ENCODE assay signal across 1 cellular context in the genomic region with DNA sequence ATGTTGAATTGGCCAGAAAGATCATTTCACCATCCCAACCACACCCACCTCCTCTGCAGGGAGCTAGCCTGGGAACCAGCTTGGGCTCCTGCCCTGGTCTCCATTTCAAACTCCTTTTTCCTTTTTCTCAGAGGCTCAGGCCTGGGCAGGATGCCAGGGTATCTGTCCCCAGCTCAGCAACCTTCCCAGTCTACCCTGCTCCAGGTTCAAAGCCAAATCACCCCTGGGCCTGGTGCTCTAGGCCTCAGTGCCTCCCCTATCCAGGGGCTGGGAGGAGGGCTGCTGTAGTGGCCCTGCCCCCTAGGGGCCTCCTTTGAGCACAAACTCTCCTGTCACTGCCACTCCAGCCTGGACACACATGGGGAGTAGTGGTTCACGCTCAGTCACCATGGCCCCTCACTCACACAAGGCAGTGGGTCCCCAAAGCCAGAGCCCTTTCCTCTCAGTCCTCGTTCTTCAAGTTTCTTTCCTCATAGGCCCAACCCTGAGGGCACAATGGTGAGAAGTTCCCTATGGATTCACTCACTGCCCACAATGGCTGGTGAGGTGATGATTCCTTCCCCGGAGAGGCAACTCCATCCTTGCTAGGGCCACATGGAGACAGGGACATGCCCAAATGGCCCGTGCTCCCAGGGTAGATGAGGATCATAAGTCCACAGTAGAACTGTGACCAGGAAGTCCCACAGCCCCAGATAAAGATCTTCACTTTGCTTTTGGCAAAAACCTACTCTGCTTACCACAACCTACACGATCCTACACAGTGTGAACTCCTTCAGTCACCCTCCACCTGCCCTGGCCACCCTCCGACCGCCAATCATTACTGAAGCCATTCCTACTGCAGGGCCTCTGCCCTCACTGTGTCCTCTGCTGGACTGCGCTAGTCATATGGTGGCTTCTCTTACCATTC.
TF ChIP-seq lines count a peak whose summit lies in the region.

No MANE protein-coding gene starts in this region.

TF ChIP-seq in K562, 482 proteins besides CTCF, POLR2A, EP300 and RAD21 (continues in another document):
- TF ChIP-seq SMARCA4 (IDR thresholded peaks at IDR 0.05) (no peak), TRIM24 (IDR thresholded peaks at IDR 0.05) (peak in 1 of 2 experiments; percentile 19; a peak in 1 of 4 replicates), STAT5B (CRISPR knock-in tag; IDR thresholded peaks at IDR 0.05) (no peak), ELF1 (tag; IDR thresholded peaks at IDR 0.05) (peak; percentile 51; the same call in 1 of the 2 replicates), ZFX (CRISPR knock-in tag; IDR thresholded peaks at IDR 0.05) (peak; percentile 58), TOE1 (IDR thresholded peaks at IDR 0.05; ENCODE audit: borderline replicate concordance) (no peak), TOE1 (CRISPR knock-in tag; IDR thresholded peaks at IDR 0.05; ENCODE audit: borderline replicate concordance, low read depth) (peak; percentile 27; the same call in 1 of the 2 replicates), ESRRB (CRISPR knock-in tag; IDR thresholded peaks at IDR 0.05; ENCODE audit: borderline replicate concordance) (no peak), BHLHE40 (IDR thresholded peaks at IDR 0.05; ENCODE audit: low read length) (peak; percentile 41; the same call in 1 of the 2 replicates), ZBTB7A (IDR thresholded peaks at IDR 0.05; ENCODE audit: borderline replicate concordance, control insufficient read depth, low read depth, low read length) (peak; percentile 74; the same call in 1 of the 2 replicates), CHD2 (IDR thresholded peaks at IDR 0.05; ENCODE audit: low read depth, low read length) (no peak), PCBP1 (IDR thresholded peaks at IDR 0.05; ENCODE audit: low read depth, low read length, poor library complexity, severe bottlenecking) (no peak), ZNF197 (CRISPR knock-in tag; IDR thresholded peaks at IDR 0.05; ENCODE audit: low read depth) (no peak), RBFOX2 (IDR thresholded peaks at IDR 0.05; ENCODE audit: low read depth, low read length) (peak; percentile 40; the same call in 1 of the 2 replicates), KDM2B (CRISPR knock-in tag; IDR thresholded peaks at IDR 0.05) (no peak), NBN (IDR thresholded peaks at IDR 0.05; ENCODE audit: low read depth) (no peak), ZBTB1 (CRISPR knock-in tag; IDR thresholded peaks at IDR 0.05; ENCODE audit: borderline replicate concordance, low read depth) (no peak), DMBX1 (CRISPR knock-in tag; IDR thresholded peaks at IDR 0.05; ENCODE audit: borderline replicate concordance) (no peak), POLR2G (IDR thresholded peaks at IDR 0.05; ENCODE audit: low read depth, low read length) (0 out of 2 replicates have a peak, but pooled peaks have one; percentile 20), GATAD2A (IDR thresholded peaks at IDR 0.05) (no peak), PRPF4 (IDR thresholded peaks at IDR 0.05; ENCODE audit: insufficient read depth, low read depth, low read length, poor library complexity, severe bottlenecking) (no peak), CTBP1 (IDR thresholded peaks at IDR 0.05; ENCODE audit: borderline replicate concordance) (peak; percentile 36; the same call in 1 of the 2 replicates), ZNF589 (CRISPR knock-in tag; IDR thresholded peaks at IDR 0.05; ENCODE audit: low read depth) (peak; percentile 1; the same call in 1 of the 2 replicates), CAMTA2 (CRISPR knock-in tag; conservative IDR thresholded peaks at IDR 0.05) (no peak), NCOA4 (IDR thresholded peaks at IDR 0.05; ENCODE audit: partially characterized antibody) (no peak), PHF20 (IDR thresholded peaks at IDR 0.05; ENCODE audit: partially characterized antibody) (no peak), RUNX1 (IDR thresholded peaks at IDR 0.05; ENCODE audit: low read depth) (0 out of 2 replicates have a peak, but pooled peaks have one; percentile 47), TEAD1 (CRISPR knock-in tag; IDR thresholded peaks at IDR 0.05) (no peak)
- TF ChIP-seq, protein P1, sequence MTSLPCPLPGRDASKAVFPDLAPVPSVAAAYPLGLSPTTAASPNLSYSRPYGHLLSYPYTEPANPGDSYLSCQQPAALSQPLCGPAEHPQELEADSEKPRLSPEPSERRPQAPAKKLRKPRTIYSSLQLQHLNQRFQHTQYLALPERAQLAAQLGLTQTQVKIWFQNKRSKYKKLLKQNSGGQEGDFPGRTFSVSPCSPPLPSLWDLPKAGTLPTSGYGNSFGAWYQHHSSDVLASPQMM (CRISPR knock-in tag; IDR thresholded peaks at IDR 0.05), result no peak
- TF ChIP-seq, protein P2, sequence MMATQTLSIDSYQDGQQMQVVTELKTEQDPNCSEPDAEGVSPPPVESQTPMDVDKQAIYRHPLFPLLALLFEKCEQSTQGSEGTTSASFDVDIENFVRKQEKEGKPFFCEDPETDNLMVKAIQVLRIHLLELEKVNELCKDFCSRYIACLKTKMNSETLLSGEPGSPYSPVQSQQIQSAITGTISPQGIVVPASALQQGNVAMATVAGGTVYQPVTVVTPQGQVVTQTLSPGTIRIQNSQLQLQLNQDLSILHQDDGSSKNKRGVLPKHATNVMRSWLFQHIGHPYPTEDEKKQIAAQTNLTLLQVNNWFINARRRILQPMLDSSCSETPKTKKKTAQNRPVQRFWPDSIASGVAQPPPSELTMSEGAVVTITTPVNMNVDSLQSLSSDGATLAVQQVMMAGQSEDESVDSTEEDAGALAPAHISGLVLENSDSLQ (IDR thresholded peaks at IDR 0.05), result peak; percentile 36; the same call in 1 of the 2 replicates
- TF ChIP-seq, protein P3, sequence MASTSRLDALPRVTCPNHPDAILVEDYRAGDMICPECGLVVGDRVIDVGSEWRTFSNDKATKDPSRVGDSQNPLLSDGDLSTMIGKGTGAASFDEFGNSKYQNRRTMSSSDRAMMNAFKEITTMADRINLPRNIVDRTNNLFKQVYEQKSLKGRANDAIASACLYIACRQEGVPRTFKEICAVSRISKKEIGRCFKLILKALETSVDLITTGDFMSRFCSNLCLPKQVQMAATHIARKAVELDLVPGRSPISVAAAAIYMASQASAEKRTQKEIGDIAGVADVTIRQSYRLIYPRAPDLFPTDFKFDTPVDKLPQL (IDR thresholded peaks at IDR 0.05; ENCODE audit: extremely low read depth, insufficient read length), result no peak
- TF ChIP-seq, protein P4, sequence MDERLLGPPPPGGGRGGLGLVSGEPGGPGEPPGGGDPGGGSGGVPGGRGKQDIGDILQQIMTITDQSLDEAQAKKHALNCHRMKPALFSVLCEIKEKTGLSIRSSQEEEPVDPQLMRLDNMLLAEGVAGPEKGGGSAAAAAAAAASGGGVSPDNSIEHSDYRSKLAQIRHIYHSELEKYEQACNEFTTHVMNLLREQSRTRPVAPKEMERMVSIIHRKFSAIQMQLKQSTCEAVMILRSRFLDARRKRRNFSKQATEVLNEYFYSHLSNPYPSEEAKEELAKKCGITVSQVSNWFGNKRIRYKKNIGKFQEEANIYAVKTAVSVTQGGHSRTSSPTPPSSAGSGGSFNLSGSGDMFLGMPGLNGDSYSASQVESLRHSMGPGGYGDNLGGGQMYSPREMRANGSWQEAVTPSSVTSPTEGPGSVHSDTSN (CRISPR knock-in tag; IDR thresholded peaks at IDR 0.05; ENCODE audit: low read depth), result no peak
- TF ChIP-seq, protein P4 (tag; conservative IDR thresholded peaks at IDR 0.05; ENCODE audit: low read depth), result no peak
- TF ChIP-seq, protein P5, sequence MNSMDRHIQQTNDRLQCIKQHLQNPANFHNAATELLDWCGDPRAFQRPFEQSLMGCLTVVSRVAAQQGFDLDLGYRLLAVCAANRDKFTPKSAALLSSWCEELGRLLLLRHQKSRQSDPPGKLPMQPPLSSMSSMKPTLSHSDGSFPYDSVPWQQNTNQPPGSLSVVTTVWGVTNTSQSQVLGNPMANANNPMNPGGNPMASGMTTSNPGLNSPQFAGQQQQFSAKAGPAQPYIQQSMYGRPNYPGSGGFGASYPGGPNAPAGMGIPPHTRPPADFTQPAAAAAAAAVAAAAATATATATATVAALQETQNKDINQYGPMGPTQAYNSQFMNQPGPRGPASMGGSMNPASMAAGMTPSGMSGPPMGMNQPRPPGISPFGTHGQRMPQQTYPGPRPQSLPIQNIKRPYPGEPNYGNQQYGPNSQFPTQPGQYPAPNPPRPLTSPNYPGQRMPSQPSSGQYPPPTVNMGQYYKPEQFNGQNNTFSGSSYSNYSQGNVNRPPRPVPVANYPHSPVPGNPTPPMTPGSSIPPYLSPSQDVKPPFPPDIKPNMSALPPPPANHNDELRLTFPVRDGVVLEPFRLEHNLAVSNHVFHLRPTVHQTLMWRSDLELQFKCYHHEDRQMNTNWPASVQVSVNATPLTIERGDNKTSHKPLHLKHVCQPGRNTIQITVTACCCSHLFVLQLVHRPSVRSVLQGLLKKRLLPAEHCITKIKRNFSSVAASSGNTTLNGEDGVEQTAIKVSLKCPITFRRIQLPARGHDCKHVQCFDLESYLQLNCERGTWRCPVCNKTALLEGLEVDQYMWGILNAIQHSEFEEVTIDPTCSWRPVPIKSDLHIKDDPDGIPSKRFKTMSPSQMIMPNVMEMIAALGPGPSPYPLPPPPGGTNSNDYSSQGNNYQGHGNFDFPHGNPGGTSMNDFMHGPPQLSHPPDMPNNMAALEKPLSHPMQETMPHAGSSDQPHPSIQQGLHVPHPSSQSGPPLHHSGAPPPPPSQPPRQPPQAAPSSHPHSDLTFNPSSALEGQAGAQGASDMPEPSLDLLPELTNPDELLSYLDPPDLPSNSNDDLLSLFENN (IDR thresholded peaks at IDR 0.05; ENCODE audit: low read depth in 2 of 2, low read length in 2 of 2), result no peak
- TF ChIP-seq, protein P6, sequence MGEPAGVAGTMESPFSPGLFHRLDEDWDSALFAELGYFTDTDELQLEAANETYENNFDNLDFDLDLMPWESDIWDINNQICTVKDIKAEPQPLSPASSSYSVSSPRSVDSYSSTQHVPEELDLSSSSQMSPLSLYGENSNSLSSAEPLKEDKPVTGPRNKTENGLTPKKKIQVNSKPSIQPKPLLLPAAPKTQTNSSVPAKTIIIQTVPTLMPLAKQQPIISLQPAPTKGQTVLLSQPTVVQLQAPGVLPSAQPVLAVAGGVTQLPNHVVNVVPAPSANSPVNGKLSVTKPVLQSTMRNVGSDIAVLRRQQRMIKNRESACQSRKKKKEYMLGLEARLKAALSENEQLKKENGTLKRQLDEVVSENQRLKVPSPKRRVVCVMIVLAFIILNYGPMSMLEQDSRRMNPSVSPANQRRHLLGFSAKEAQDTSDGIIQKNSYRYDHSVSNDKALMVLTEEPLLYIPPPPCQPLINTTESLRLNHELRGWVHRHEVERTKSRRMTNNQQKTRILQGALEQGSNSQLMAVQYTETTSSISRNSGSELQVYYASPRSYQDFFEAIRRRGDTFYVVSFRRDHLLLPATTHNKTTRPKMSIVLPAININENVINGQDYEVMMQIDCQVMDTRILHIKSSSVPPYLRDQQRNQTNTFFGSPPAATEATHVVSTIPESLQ (CRISPR knock-in tag; IDR thresholded peaks at IDR 0.05), result no peak
- TF ChIP-seq, protein P7, sequence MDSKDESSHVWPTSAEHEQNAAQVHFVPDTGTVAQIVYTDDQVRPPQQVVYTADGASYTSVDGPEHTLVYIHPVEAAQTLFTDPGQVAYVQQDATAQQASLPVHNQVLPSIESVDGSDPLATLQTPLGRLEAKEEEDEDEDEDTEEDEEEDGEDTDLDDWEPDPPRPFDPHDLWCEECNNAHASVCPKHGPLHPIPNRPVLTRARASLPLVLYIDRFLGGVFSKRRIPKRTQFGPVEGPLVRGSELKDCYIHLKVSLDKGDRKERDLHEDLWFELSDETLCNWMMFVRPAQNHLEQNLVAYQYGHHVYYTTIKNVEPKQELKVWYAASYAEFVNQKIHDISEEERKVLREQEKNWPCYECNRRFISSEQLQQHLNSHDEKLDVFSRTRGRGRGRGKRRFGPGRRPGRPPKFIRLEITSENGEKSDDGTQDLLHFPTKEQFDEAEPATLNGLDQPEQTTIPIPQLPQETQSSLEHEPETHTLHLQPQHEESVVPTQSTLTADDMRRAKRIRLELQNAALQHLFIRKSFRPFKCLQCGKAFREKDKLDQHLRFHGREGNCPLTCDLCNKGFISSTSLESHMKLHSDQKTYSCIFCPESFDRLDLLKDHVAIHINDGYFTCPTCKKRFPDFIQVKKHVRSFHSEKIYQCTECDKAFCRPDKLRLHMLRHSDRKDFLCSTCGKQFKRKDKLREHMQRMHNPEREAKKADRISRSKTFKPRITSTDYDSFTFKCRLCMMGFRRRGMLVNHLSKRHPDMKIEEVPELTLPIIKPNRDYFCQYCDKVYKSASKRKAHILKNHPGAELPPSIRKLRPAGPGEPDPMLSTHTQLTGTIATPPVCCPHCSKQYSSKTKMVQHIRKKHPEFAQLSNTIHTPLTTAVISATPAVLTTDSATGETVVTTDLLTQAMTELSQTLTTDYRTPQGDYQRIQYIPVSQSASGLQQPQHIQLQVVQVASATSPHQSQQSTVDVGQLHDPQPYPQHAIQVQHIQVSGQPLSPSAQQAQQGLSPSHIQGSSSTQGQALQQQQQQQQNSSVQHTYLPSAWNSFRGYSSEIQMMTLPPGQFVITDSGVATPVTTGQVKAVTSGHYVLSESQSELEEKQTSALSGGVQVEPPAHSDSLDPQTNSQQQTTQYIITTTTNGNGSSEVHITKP (IDR thresholded peaks at IDR 0.05; ENCODE audit: partially characterized antibody), result peak; percentile 87
- TF ChIP-seq, protein P8, sequence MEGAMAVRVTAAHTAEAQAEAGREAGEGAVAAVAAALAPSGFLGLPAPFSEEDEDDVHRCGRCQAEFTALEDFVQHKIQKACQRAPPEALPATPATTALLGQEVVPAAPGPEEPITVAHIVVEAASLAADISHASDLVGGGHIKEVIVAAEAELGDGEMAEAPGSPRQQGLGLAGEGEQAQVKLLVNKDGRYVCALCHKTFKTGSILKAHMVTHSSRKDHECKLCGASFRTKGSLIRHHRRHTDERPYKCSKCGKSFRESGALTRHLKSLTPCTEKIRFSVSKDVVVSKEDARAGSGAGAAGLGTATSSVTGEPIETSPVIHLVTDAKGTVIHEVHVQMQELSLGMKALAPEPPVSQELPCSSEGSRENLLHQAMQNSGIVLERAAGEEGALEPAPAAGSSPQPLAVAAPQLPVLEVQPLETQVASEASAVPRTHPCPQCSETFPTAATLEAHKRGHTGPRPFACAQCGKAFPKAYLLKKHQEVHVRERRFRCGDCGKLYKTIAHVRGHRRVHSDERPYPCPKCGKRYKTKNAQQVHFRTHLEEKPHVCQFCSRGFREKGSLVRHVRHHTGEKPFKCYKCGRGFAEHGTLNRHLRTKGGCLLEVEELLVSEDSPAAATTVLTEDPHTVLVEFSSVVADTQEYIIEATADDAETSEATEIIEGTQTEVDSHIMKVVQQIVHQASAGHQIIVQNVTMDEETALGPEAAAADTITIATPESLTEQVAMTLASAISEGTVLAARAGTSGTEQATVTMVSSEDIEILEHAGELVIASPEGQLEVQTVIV (CRISPR knock-in tag; IDR thresholded peaks at IDR 0.05; ENCODE audit: borderline replicate concordance), result no peak
- TF ChIP-seq, protein P9, sequence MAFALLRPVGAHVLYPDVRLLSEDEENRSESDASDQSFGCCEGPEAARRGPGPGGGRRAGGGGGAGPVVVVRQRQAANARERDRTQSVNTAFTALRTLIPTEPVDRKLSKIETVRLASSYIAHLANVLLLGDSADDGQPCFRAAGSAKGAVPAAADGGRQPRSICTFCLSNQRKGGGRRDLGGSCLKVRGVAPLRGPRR (CRISPR knock-in tag; IDR thresholded peaks at IDR 0.05), result no peak
